Comparison of ENCODE assay signal across 8 cellular contexts in the genomic region with DNA sequence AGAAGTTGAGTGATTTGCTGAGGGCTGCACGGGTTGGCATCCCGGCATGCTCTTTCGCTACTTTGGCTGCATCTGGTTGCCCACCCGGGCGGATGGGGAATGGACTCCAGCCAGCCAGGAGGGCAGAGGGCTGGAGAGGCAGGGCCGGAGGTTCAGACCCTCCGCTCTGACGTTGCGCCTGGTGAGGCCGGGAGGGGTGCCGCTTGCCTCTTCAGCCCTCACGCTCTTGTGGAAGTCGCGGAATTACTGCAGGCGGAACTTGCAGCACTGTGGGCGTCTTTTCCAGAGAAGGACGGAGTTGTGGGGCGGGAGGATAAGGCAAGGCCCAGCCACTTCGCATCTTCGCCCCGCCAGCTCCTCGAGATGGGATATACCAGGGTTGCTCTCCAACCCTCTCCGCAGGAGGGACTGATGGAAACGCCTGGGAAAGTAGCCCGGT. TPM values are rescaled to one million over a fixed set of nuclear protein-coding genes. Genes with fewer than 3 reads are reported as not detected.
DNase-seq lines count a peak whose midpoint lies in the region; ATAC-seq and TF ChIP-seq lines count a peak whose summit lies in the region.

No MANE protein-coding gene starts in this region.

- intact Hi-C loops in Caco-2 (cut with micrococcal nuclease; ENCODE audit: unreplicated experiment) = loop anchor here (2.0 kb wide), 1 partner anchor 32 kb away; the partner anchor contains the start of gene GMEB2

- H3K9ac ChIP-seq in GM23248 (peak overlapping the region; percentile 88), NT2/D1 (ENCODE audit: insufficient read length, low read depth) (peak overlapping the region; percentile 94)

- H3K36me3 ChIP-seq in Caco-2 (ENCODE audit: control insufficient read depth, insufficient read depth, low read length) (no peaks in the 10 kb centered on the region; the same call in 1 of the 2 replicates), GM23248 (ENCODE audit: low read depth) (no peaks in the 10 kb centered on the region), NT2/D1 (ENCODE audit: insufficient read depth, insufficient read length, low read length) (peaks cover 47% of the 10 kb centered on the region)

- H3K27ac ChIP-seq in GM23248 = peak overlapping the region; percentile 75

- peak overlapping the region; percentile 86 for H3K4me3 Mint-ChIP-seq in Caco-2 (ENCODE audit: unreplicated experiment)
- peak overlapping the region; percentile 91 to 95 for H3K4me3 Mint-ChIP-seq in effector memory CD8-positive, alpha-beta T cell
- peak overlapping the region; percentile 86 to 100 (median 96) for H3K4me3 Mint-ChIP-seq in naive B cell

- in situ Hi-C loops in GM23248 (cut with MboI) = no loop called here

- peaks cover 15% of the 10 kb centered on the region for H3K4me1 Mint-ChIP-seq in Caco-2 (ENCODE audit: low read depth, unreplicated experiment)
- peaks cover 32 to 33% of the 10 kb centered on the region in 2 donors for H3K4me1 Mint-ChIP-seq in effector memory CD8-positive, alpha-beta T cell (ENCODE audit: low read depth in 2 of 2)
- peaks cover 15 to 33% (median 33%) of the 10 kb centered on the region in 3 donors for H3K4me1 Mint-ChIP-seq in naive B cell

- H3K27me3 ChIP-seq in Caco-2 (replicated peaks; ENCODE audit: control insufficient read depth, insufficient read depth, low read length) (no peaks in the 10 kb centered on the region), GM23248 (replicated peaks; ENCODE audit: insufficient read depth) (no peaks in the 10 kb centered on the region), NT2/D1 (ENCODE audit: insufficient read depth, insufficient read length) (no peaks in the 10 kb centered on the region)

- H3K4me1 ChIP-seq in Caco-2 = peaks cover 10% of the 10 kb centered on the region
- H3K4me1 ChIP-seq in GM23248 (ENCODE audit: insufficient read depth) = peaks cover 13% of the 10 kb centered on the region
- H3K4me1 ChIP-seq in NT2/D1 (ENCODE audit: insufficient read depth, insufficient read length) = peaks cover 20% of the 10 kb centered on the region

- TF ChIP-seq CTCF in Caco-2 (IDR thresholded peaks at IDR 0.05; ENCODE audit: insufficient read depth in 1 of 2, low read depth in 1 of 2, low read length in 1 of 2, severe bottlenecking in 1 of 2, unreplicated experiment in 1 of 2) = no peak

- H4K20me1 ChIP-seq in GM23248 (ENCODE audit: insufficient read depth) = no peaks in the 10 kb centered on the region

- H3K9me3 ChIP-seq in Caco-2 (no peaks in the 10 kb centered on the region), GM23248 (ENCODE audit: low read depth) (no peaks in the 10 kb centered on the region), NT2/D1 (ENCODE audit: insufficient read depth, low read length) (no peaks in the 10 kb centered on the region)

- CTCF ChIA-PET in Caco-2 (lab: Charles Lee) = interaction anchor here (0.6 to 2.1 kb wide), 9 partner anchors 11 to 380 kb away, joined by 3 to 29 read pairs (median 4); partner anchors contain the start of gene GMEB2

- BruUV-seq in Caco-2 (replicated peaks; lab: Mats Ljungman, UMichigan) = no TSS peak

- peak; percentile 10 for ATAC-seq in effector memory CD8-positive, alpha-beta T cell (replicated peaks)
- peak in 1 of 2 donors; percentile 22 for ATAC-seq in naive B cell (ENCODE audit: low read depth in 2 of 2)

- H3F3A ChIP-seq in GM23248 (ENCODE audit: insufficient read depth) = peaks cover 7% of the 10 kb centered on the region; the same call in 1 of the 2 replicates

- POLR2A ChIA-PET in Caco-2 (lab: Charles Lee) = interaction anchor here (0.8 to 1.6 kb wide), 8 partner anchors 17 to 206 kb away, joined by 3 to 16 read pairs (median 7); partner anchors contain the start of genes ARFRP1, GMEB2, HELZ2 and PPDPF

- peak overlapping the region; percentile 78 for H3K4me2 ChIP-seq in GM23248 (ENCODE audit: unreplicated experiment)

- WGBS in GM23248 (ENCODE audit: low coverage in 1 of 2, low lambda C conversion rate in 2 of 2, missing lambda C conversion rate in 2 of 2), 2 experiments = 0% methylated on average over 25 of the region's 25 CpGs

- H3K27ac Mint-ChIP-seq in Caco-2 (ENCODE audit: unreplicated experiment) (peak overlapping the region; percentile 77), naive B cell (peak overlapping the region in 5 of 6 donors; percentile 89 to 97 (median 92))
- H3K27ac Mint-ChIP-seq in effector memory CD8-positive, alpha-beta T cell = peak overlapping the region; percentile 81 to 86

- peak overlapping the region; percentile 81 for H2AFZ ChIP-seq in GM23248

- H3K36me3 Mint-ChIP-seq in Caco-2 (ENCODE audit: insufficient read depth, unreplicated experiment) (peaks cover 18% of the 10 kb centered on the region), naive B cell (no peaks in the 10 kb centered on the region)
- H3K36me3 Mint-ChIP-seq in effector memory CD8-positive, alpha-beta T cell (ENCODE audit: insufficient read depth) = peaks cover 20% of the 10 kb centered on the region

- H3K4me3 ChIP-seq in Caco-2 (ENCODE audit: low read depth, low read length) (peak overlapping the region; percentile 82), GM23248 (peak overlapping the region; percentile 85), NT2/D1 (ENCODE audit: insufficient read length, low read depth) (peak overlapping the region; percentile 79)

- H3K27me3 Mint-ChIP-seq in Caco-2 (ENCODE audit: insufficient read depth, unreplicated experiment) (no peaks in the 10 kb centered on the region), naive B cell (no peaks in the 10 kb centered on the region)
- no peaks in the 10 kb centered on the region for H3K27me3 Mint-ChIP-seq in effector memory CD8-positive, alpha-beta T cell

- H3K9me2 ChIP-seq in GM23248 (ENCODE audit: insufficient read depth) = no peaks in the 10 kb centered on the region

- H3K9me3 Mint-ChIP-seq in Caco-2 (ENCODE audit: unreplicated experiment) = no peaks in the 10 kb centered on the region
- no peaks in the 10 kb centered on the region for H3K9me3 Mint-ChIP-seq in effector memory CD8-positive, alpha-beta T cell
- no peaks in the 10 kb centered on the region for H3K9me3 Mint-ChIP-seq in naive B cell

- DNase-seq in Caco-2 (no peak), GM23248 (peak; percentile 81), NT2/D1 (ENCODE audit: low read depth, low spot score) (no peak), naive B cell (no peak), NCI-H1417 (lab: John Stamatoyannopoulos, UW) (no peak), NCI-H1436 treated with DMSO at 0.1 percent for 48 hours (lab: John Stamatoyannopoulos, UW) (no peak), NAMALWA (ENCODE audit: low spot score) (no peak)
- no peak for DNase-seq in effector memory CD8-positive, alpha-beta T cell

- peaks cover 43% of the 10 kb centered on the region for H3K79me2 ChIP-seq in GM23248 (ENCODE audit: insufficient read depth)

RNA-seq across cellular contexts. Expression of gene RTEL1, which starts 0.7 kb away (rescaled TPM):
- total RNA-seq in Caco-2 (2022) = 51.1 and 61.6 TPM in 2 replicates
- 15.6 and 30.7 TPM in 2 replicates for total RNA-seq in GM23248 (2014; rRNA removed; shearing (Covaris generic))
- polyA plus RNA-seq in GM23248 (2016; fragmentation: Nextera tagmentation; extraction: Ambion mirVana) (8.5 and 8.6 TPM in 2 replicates), naive B cell (ENCODE audit: low read depth in 6 of 6) (1 to 10 TPM in 5 of 6 donors, not detected in 1; 1.5 to 6.5 (median 3.0) TPM)

RNA-seq across cellular contexts. Expression of gene STMN3, which starts 5.5 kb away (rescaled TPM):
- total RNA-seq in Caco-2 (2022) = 27.4 and 27.9 TPM in 2 replicates
- 26.8 and 37.6 TPM in 2 replicates for total RNA-seq in GM23248 (2014; rRNA removed; shearing (Covaris generic))
- polyA plus RNA-seq in GM23248 (2016; fragmentation: Nextera tagmentation; extraction: Ambion mirVana) (18.5 and 18.6 TPM in 2 replicates), naive B cell (ENCODE audit: low read depth in 6 of 6) (1 to 10 TPM; 1.2 to 4.2 (median 2.5) TPM)

RNA-seq across cellular contexts. Expression of gene GMEB2, which starts 31.9 kb away (rescaled TPM):
- 20.6 and 21.5 TPM in 2 replicates for total RNA-seq in Caco-2 (2022)
- 13.6 and 15.4 TPM in 2 replicates for total RNA-seq in GM23248 (2014; rRNA removed; shearing (Covaris generic))
- 7.7 and 7.8 TPM in 2 replicates for polyA plus RNA-seq in GM23248 (2016; fragmentation: Nextera tagmentation; extraction: Ambion mirVana)
- polyA plus RNA-seq in naive B cell (ENCODE audit: low read depth in 6 of 6) = 10 to 100 TPM in 1 of 6 donors, 1 to 10 TPM in 5; 3.1 to 16.0 (median 8.6) TPM

RNA-seq across cellular contexts. Expression of gene TNFRSF6B, which starts 37.7 kb away (rescaled TPM):
- total RNA-seq in Caco-2 (2022) = not detected in 2 replicates
- total RNA-seq in GM23248 (2014; rRNA removed; shearing (Covaris generic)) = 36.9 and 39.9 TPM in 2 replicates
- polyA plus RNA-seq in GM23248 (2016; fragmentation: Nextera tagmentation; extraction: Ambion mirVana) = 17.4 and 17.5 TPM in 2 replicates
- polyA plus RNA-seq in naive B cell (ENCODE audit: low read depth in 6 of 6) = not detected

RNA-seq across cellular contexts. Expression of gene ARFRP1, which starts 49.0 kb away (rescaled TPM):
- 119 and 126 TPM in 2 replicates for total RNA-seq in Caco-2 (2022)
- 61.4 and 65.9 TPM in 2 replicates for total RNA-seq in GM23248 (2014; rRNA removed; shearing (Covaris generic))
- polyA plus RNA-seq in GM23248 (2016; fragmentation: Nextera tagmentation; extraction: Ambion mirVana) = 57.6 and 60.8 TPM in 2 replicates
- 10 to 100 TPM; 35.6 to 62.9 (median 45.8) TPM for polyA plus RNA-seq in naive B cell (ENCODE audit: low read depth in 6 of 6)
